Comparison of ENCODE assay signal across 8 cellular contexts in the genomic region with DNA sequence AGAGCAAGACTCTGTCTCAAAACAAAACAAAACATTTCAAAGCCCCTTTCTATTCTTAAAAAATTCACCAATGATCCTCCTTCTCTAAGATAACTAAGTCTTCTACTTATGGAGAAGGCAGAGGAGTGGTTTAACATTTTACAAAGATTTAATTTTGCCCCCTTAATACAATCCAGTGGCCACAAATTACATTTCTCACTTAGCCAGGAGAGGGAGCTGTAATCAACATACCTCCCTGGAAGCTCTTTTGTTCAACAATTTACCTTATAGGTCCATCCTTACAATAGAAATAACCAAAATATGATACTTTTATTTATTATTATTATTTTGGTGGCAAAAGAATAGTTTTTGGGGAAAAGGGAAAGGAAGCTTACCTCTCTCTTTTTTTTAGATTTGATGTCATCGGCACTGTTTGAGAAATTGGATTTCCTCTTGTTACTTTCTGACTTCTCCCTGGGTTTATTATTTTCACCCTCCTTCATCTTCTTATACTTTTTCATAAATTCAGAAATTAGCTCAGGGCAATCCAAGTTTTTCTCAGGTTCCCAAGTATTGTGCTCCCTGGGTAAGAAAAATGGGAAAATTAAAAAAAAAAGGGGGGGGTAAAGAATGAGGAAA. TPM values are rescaled to one million over a fixed set of nuclear protein-coding genes. Genes with fewer than 3 reads are reported as not detected.
DNase-seq lines count a peak whose midpoint lies in the region; ATAC-seq and TF ChIP-seq lines count a peak whose summit lies in the region.

No MANE protein-coding gene starts in this region.

- DNase-seq in NCI-H345 (lab: John Stamatoyannopoulos, UW) (peak; percentile 15), NCI-H345 treated with DMSO at 0.1 percent for 48 hours (lab: John Stamatoyannopoulos, UW; ENCODE audit: unreplicated experiment) (no peak), HuH-7.5 (ENCODE audit: low spot score) (peak; percentile 59), SK-N-SH (peak; percentile 73), fibroblast of gingiva (ENCODE audit: low read depth) (peak; percentile 35), pons (ENCODE audit: low spot score) (peak; percentile 46)
- DNase-seq in activated effector memory CD4-positive, alpha-beta T cell treated with anti-CD3 and anti-CD28 coated beads, Interleukin-2, amount 50 U/mL, for 16 hours = no peak

- H2AFZ ChIP-seq in SK-N-SH (ENCODE audit: low read depth) = no peak overlapping the region

- peak; percentile 87 for TF ChIP-seq CTCF in SK-N-SH (IDR thresholded peaks at IDR 0.05)

- peaks cover 23 to 68% of the 10 kb centered on the region in 2 experiments for H3K36me3 ChIP-seq in SK-N-SH (replicated peaks in 1 of 2; ENCODE audit: control insufficient read depth in 1 of 2, insufficient read depth in 2 of 2, low read length in 1 of 2)

- H3K9ac ChIP-seq in SK-N-SH = no peak overlapping the region

- H3K9me2 ChIP-seq in SK-N-SH = no peaks in the 10 kb centered on the region

- peak; percentile 78 for TF ChIP-seq RAD21 in SK-N-SH (IDR thresholded peaks at IDR 0.05; ENCODE audit: low read length)

- POLR2A ChIA-PET in SK-N-SH (lab: Yijun Ruan, JAX) = interaction anchor here (0.6 to 1.3 kb wide), 4 partner anchors 28 to 75 kb away, joined by 3 to 11 read pairs (median 4); a partner anchor contains a TSS

- no peak overlapping the region for H3K4me3 ChIP-seq in SK-N-SH (ENCODE audit: low read depth in 2 of 2, low read length in 1 of 2)

- CTCF ChIA-PET in SK-N-SH (lab: Yijun Ruan, JAX) = interaction anchor here (0.7 to 6.1 kb wide), 45 partner anchors 8 to 128 kb away, joined by 3 to 36 read pairs (median 5); a partner anchor contains a TSS

- H3K4me1 ChIP-seq in SK-N-SH (ENCODE audit: control insufficient read depth in 1 of 2, insufficient read depth in 2 of 2, low read depth in 1 of 2, low read length in 1 of 2) = peaks cover 0 to 4% of the 10 kb centered on the region in 2 experiments; a peak in 2 of 4 replicates

- no peak overlapping the region for H3K4me2 ChIP-seq in SK-N-SH

- peaks cover 11% of the 10 kb centered on the region for H3F3A ChIP-seq in SK-N-SH (replicated peaks; ENCODE audit: insufficient read depth)

- H3K27me3 ChIP-seq in SK-N-SH (ENCODE audit: insufficient read depth) = no peaks in the 10 kb centered on the region

- 92% methylated on average over 1 of the region's 1 CpG for WGBS in SK-N-SH (ENCODE audit: low lambda C conversion rate)

- H3K9me3 ChIP-seq in SK-N-SH = no peaks in the 10 kb centered on the region

- no peaks in the 10 kb centered on the region for H4K20me1 ChIP-seq in SK-N-SH (ENCODE audit: insufficient read depth)

- TF ChIP-seq EP300 in SK-N-SH (IDR thresholded peaks at IDR 0.05; ENCODE audit: borderline replicate concordance in 1 of 2, low read depth in 1 of 2, low read length in 1 of 2) = no peak

- H3K27ac ChIP-seq in SK-N-SH (ENCODE audit: low read depth in 2 of 2, low read length in 1 of 2) = peak overlapping the region in 1 of 2 experiments; percentile 43; a peak in 2 of 4 replicates

- peaks cover 94% of the 10 kb centered on the region for H3K79me2 ChIP-seq in SK-N-SH (ENCODE audit: insufficient read depth)

- no peak for ATAC-seq in GM21717 (IDR thresholded peaks at IDR 0.05; ENCODE audit: unreplicated experiment)

TF ChIP-seq in SK-N-SH, 30 proteins besides CTCF, POLR2A, EP300 and RAD21:
- TF ChIP-seq, protein P1, sequence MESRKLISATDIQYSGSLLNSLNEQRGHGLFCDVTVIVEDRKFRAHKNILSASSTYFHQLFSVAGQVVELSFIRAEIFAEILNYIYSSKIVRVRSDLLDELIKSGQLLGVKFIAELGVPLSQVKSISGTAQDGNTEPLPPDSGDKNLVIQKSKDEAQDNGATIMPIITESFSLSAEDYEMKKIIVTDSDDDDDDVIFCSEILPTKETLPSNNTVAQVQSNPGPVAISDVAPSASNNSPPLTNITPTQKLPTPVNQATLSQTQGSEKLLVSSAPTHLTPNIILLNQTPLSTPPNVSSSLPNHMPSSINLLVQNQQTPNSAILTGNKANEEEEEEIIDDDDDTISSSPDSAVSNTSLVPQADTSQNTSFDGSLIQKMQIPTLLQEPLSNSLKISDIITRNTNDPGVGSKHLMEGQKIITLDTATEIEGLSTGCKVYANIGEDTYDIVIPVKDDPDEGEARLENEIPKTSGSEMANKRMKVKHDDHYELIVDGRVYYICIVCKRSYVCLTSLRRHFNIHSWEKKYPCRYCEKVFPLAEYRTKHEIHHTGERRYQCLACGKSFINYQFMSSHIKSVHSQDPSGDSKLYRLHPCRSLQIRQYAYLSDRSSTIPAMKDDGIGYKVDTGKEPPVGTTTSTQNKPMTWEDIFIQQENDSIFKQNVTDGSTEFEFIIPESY (IDR thresholded peaks at IDR 0.05; ENCODE audit: borderline replicate concordance, low read depth) = no peak
- TF ChIP-seq, protein P2, sequence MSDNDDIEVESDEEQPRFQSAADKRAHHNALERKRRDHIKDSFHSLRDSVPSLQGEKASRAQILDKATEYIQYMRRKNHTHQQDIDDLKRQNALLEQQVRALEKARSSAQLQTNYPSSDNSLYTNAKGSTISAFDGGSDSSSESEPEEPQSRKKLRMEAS (IDR thresholded peaks at IDR 0.05; ENCODE audit: low read depth) = no peak
- TF ChIP-seq FOSL2 (IDR thresholded peaks at IDR 0.05; ENCODE audit: borderline replicate concordance, low read depth) (no peak), TEAD4 (IDR thresholded peaks at IDR 0.05; ENCODE audit: borderline replicate concordance, insufficient read depth) (no peak), SIN3A (IDR thresholded peaks at IDR 0.05; ENCODE audit: borderline replicate concordance, low read depth, low read length) (no peak), SMC3 (IDR thresholded peaks at IDR 0.05; ENCODE audit: low read depth, low read length) (peak; percentile 72)

RNA-seq across cellular contexts. Expression of a gene that starts 28.1 kb away (rescaled TPM):
- 11.6 and 14.1 TPM in 2 replicates for polyA plus RNA-seq in SK-N-SH (2012; rRNA removed)
- 15.2 and 17.9 TPM in 2 replicates for polyA plus RNA-seq in SK-N-SH (2012; cell fraction: cytosol; rRNA removed)
- 8.3 and 12.6 TPM in 2 replicates for polyA plus RNA-seq in SK-N-SH (2012; cell fraction: nucleus; rRNA removed)

RNA-seq across cellular contexts. Expression of a gene that starts 28.8 kb away (rescaled TPM):
- 773 and 841 TPM in 2 replicates for polyA plus RNA-seq in SK-N-SH (2012; rRNA removed)
- polyA plus RNA-seq in SK-N-SH (2012; cell fraction: cytosol; rRNA removed) = 1,054 and 1,304 TPM in 2 replicates
- polyA plus RNA-seq in SK-N-SH (2012; cell fraction: nucleus; rRNA removed) = 350 and 539 TPM in 2 replicates

RNA-seq across cellular contexts. Expression of a gene that starts 49.0 kb away (rescaled TPM):
- polyA plus RNA-seq in SK-N-SH (2012; rRNA removed) = 0.16 and 0.25 TPM in 2 replicates
- polyA plus RNA-seq in SK-N-SH (2012; cell fraction: cytosol; rRNA removed) = 0.10 and 0.13 TPM in 2 replicates
- 0.17 and 0.25 TPM in 2 replicates for polyA plus RNA-seq in SK-N-SH (2012; cell fraction: nucleus; rRNA removed)

Comparison
In these comparisons a context has a peak if more than half of its experiments do, and no peak if none do; other contexts are left out.
1. DNase-seq: peak in NCI-H345 (single experiment), HuH-7.5 (single experiment), SK-N-SH (single experiment), fibroblast of gingiva (single experiment) and pons (single experiment); none in NCI-H345 treated with DMSO at 0.1 percent for 48 hours (single experiment) and activated effector memory CD4-positive, alpha-beta T cell treated with anti-CD3 and anti-CD28 coated beads, Interleukin-2, amount 50 U/mL, for 16 hours (single experiment).